ENCODE assay signal across 1 cellular context in the genomic region with DNA sequence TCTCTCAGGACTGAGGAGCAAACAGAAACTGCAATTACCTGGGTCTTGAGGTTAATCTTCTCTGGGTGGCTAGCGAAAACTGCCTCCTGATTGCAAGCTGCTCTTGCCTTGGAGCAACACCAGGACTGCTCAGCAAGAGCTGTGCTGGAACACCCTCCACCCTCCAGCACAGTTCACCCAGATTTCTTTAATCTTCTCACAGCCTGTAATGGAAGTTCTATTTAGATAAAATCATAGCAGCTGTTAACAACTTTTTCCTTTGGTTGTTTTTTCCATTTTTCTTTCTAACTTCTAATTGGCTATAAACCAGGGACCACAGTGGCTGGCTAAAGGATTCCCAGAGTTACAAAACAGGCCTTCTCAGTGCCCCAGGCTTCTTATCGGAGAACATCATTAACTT.
TF ChIP-seq lines count a peak whose summit lies in the region.

No MANE protein-coding gene starts in this region.

TF ChIP-seq in SK-N-SH treated with all-trans-retinoic acid at 6 μM for 48 hours, 23 proteins besides CTCF, POLR2A, EP300 and RAD21 (continued from another document):
- TF ChIP-seq, protein P1, sequence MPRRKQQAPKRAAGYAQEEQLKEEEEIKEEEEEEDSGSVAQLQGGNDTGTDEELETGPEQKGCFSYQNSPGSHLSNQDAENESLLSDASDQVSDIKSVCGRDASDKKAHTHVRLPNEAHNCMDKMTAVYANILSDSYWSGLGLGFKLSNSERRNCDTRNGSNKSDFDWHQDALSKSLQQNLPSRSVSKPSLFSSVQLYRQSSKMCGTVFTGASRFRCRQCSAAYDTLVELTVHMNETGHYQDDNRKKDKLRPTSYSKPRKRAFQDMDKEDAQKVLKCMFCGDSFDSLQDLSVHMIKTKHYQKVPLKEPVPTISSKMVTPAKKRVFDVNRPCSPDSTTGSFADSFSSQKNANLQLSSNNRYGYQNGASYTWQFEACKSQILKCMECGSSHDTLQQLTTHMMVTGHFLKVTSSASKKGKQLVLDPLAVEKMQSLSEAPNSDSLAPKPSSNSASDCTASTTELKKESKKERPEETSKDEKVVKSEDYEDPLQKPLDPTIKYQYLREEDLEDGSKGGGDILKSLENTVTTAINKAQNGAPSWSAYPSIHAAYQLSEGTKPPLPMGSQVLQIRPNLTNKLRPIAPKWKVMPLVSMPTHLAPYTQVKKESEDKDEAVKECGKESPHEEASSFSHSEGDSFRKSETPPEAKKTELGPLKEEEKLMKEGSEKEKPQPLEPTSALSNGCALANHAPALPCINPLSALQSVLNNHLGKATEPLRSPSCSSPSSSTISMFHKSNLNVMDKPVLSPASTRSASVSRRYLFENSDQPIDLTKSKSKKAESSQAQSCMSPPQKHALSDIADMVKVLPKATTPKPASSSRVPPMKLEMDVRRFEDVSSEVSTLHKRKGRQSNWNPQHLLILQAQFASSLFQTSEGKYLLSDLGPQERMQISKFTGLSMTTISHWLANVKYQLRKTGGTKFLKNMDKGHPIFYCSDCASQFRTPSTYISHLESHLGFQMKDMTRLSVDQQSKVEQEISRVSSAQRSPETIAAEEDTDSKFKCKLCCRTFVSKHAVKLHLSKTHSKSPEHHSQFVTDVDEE (CRISPR knock-in tag; IDR thresholded peaks at IDR 0.05) = no peak
